ENCODE assay signal across 22 cellular contexts in genomic region chr5:90632799-90633198, GRCh38.
"Had no signal": no experiment of that assay in that cellular context is flagged by ENCODE, and none has a peak within 500 bp of the region (broad histone marks: within the 10 kb centered on the region; RNA-seq: fewer than 3 reads in every experiment).

No MANE protein-coding gene starts in this region.

- H3K4me3 ChIP-seq: adrenal gland had no signal

- H3K9ac ChIP-seq: SK-N-SH had no signal

- H3K36me3 ChIP-seq: adrenal gland had no signal

- H3K4me2 ChIP-seq: SK-N-SH had no signal

- H3K4me1 ChIP-seq: adrenal gland had no signal

- H3K9me3 ChIP-seq: adrenal gland, SK-N-SH had no signal

- H3K27me3 ChIP-seq: adrenal gland had no signal

- DNase-seq: activated CD4-positive, alpha-beta memory T cell treated with anti-CD3 and anti-CD28 coated beads, Interleukin-2, amount 10 ng/mL, durations not matched to agents 7 days and 5 days; activated CD4-positive, alpha-beta T cell treated with anti-CD3 and anti-CD28 coated beads for 36 hours; activated CD4-positive, alpha-beta T cell treated with anti-CD3 and anti-CD28 coated beads, Interleukin-2, amount 50 U/mL, for 1 hour; activated naive CD4-positive, alpha-beta T cell treated with anti-CD3 and anti-CD28 coated beads, Interleukin-2, amount 50 U/mL, for 16 hours; activated naive CD8-positive, alpha-beta T cell treated with anti-CD3 and anti-CD28 coated beads, Interleukin-2, amount 10 ng/mL, durations not matched to agents 7 days and 5 days; activated T-cell treated with anti-CD3 and anti-CD28 coated beads for 4 hours; activated T-cell treated with anti-CD3 and anti-CD28 coated beads, Interleukin-2, amount 50 U/mL, for 48 hours; adrenal gland; anterior cingulate cortex; central memory CD4-positive, alpha-beta T cell; Karpas-422; NCI-H1048; NCI-H146; NCI-H1930; NCI-H345; NCI-H510A; NCI-H526 treated with DMSO at 0.1 percent for 48 hours; NCI-H82; RPMI8226; SK-N-SH; T-helper 1 cell had no signal

- H3K27ac ChIP-seq: adrenal gland, VCaP had no signal
